19 cellular contexts compared by ENCODE assay signal in genomic region chr3:113143353-113143752, GRCh38.
"Had no signal": no experiment of that assay in that cellular context is flagged by ENCODE, and none has a peak within 500 bp of the region (broad histone marks: within the 10 kb centered on the region; RNA-seq: fewer than 3 reads in every experiment).

No MANE protein-coding gene starts in this region.

- H3K4me1 Mint-ChIP-seq: central memory CD8-positive, alpha-beta T cell; naive thymus-derived CD4-positive, alpha-beta T cell had no signal

- H3K27me3 ChIP-seq: dorsolateral prefrontal cortex, heart right ventricle, right atrium auricular region, upper lobe of left lung, uterus had no signal

- H3K9me3 Mint-ChIP-seq: central memory CD8-positive, alpha-beta T cell; stimulated activated memory B cell treated with anti-CD40 and anti-IgM and Interleukin-4, amounts not matched to agents 10 μg/mL and 1 μg/mL and 100 μg/mL, for 72 hours; stimulated activated naive CD8-positive, alpha-beta T cell treated with anti-CD3 and anti-CD28 coated beads, Interleukin-15, amount 100 ng/mL, for 72 hours had no signal

- H3K9me3 ChIP-seq: right atrium auricular region, thoracic aorta, upper lobe of left lung, uterus had no signal

- DNase-seq: cortex of kidney; dorsolateral prefrontal cortex; effector CD8-positive, alpha-beta T cell; heart right ventricle; kidney; left cardiac atrium; left ventricle myocardium superior; naive thymus-derived CD4-positive, alpha-beta T cell; posterior cingulate gyrus; small intestine; stimulated activated CD4-positive, alpha-beta T cell treated with anti-CD3 and anti-CD28 coated beads, Interleukin-4, amount 100 ng/mL, for 24 hours; stimulated activated naive CD8-positive, alpha-beta T cell treated with anti-CD3 and anti-CD28 coated beads, Interleukin-15, amount 100 ng/mL, for 72 hours; upper lobe of left lung; uterus had no signal

- H3K4me3 Mint-ChIP-seq: central memory CD8-positive, alpha-beta T cell; naive thymus-derived CD4-positive, alpha-beta T cell; stimulated activated memory B cell treated with anti-CD40 and anti-IgM and Interleukin-4, amounts not matched to agents 10 μg/mL and 1 μg/mL and 100 μg/mL, for 72 hours; stimulated activated naive CD8-positive, alpha-beta T cell treated with anti-CD3 and anti-CD28 coated beads, Interleukin-15, amount 100 ng/mL, for 72 hours had no signal

- H3K36me3 ChIP-seq: heart right ventricle, right atrium auricular region, thoracic aorta, upper lobe of left lung, uterus had no signal

- H3K4me1 ChIP-seq: right atrium auricular region, upper lobe of left lung, uterus had no signal

- H3K36me3 Mint-ChIP-seq: stimulated activated memory B cell treated with anti-CD40 and anti-IgM and Interleukin-4, amounts not matched to agents 10 μg/mL and 1 μg/mL and 100 μg/mL, for 72 hours had no signal

- H3K27ac ChIP-seq: dorsolateral prefrontal cortex, heart right ventricle, right atrium auricular region, thoracic aorta, upper lobe of left lung, uterus had no signal

- H3K27me3 Mint-ChIP-seq: stimulated activated naive CD8-positive, alpha-beta T cell treated with anti-CD3 and anti-CD28 coated beads, Interleukin-15, amount 100 ng/mL, for 72 hours had no signal

- ATAC-seq: heart right ventricle; left cardiac atrium; left ventricle myocardium superior; naive thymus-derived CD4-positive, alpha-beta T cell; stimulated activated memory B cell treated with anti-CD40 and anti-IgM and Interleukin-4, amounts not matched to agents 10 μg/mL and 1 μg/mL and 100 μg/mL, for 72 hours; stimulated activated naive CD8-positive, alpha-beta T cell treated with anti-CD3 and anti-CD28 coated beads, Interleukin-15, amount 100 ng/mL, for 72 hours had no signal

- H3K4me3 ChIP-seq: dorsolateral prefrontal cortex, heart right ventricle, lung, right atrium auricular region, thoracic aorta, upper lobe of left lung, uterus had no signal
